Comparison of ENCODE assay signal across 16 cellular contexts in genomic region chr11:45314900-45315299, GRCh38. TPM values are rescaled to one million over a fixed set of nuclear protein-coding genes. Genes with fewer than 3 reads are reported as not detected.
DNase-seq lines count a peak whose midpoint lies in the region; ATAC-seq and TF ChIP-seq lines count a peak whose summit lies in the region.
"Had no signal": no experiment of that assay in that cellular context is flagged by ENCODE, and none has a peak within 500 bp of the region (broad histone marks: within the 10 kb centered on the region; RNA-seq: fewer than 3 reads in every experiment).

No MANE protein-coding gene starts in this region.

- H3K4me2 ChIP-seq in HCT116 (ENCODE audit: low read length) (no peak overlapping the region), PC-3 (ENCODE audit: low read length) (no peak overlapping the region)

- TF ChIP-seq RAD21 in HCT116 (IDR thresholded peaks at IDR 0.05; ENCODE audit: low read depth): no peak

- RAD21 ChIA-PET in HCT116 (lab: Charles Lee; ENCODE audit: low non-redundant PET in 1 of 2, low total read pairs in 2 of 2, uncharacterized antibody in 2 of 2, unreplicated experiment in 2 of 2): no interaction called here

- intact Hi-C loops in HCT116 (cut with micrococcal nuclease) (no loop called here), PC-3 (cut with micrococcal nuclease) (no loop called here)

- TF ChIP-seq POLR2A in HCT116 (IDR thresholded peaks at IDR 0.05; ENCODE audit: borderline replicate concordance, extremely low read depth, insufficient read depth, insufficient read length): no peak

- 0 out of 6 replicates have a peak, but pooled peaks of 2 of the 3 experiments have one; percentile 3 to 22 for TF ChIP-seq CTCF in HCT116 (IDR thresholded peaks at IDR 0.05 in 2 of 3, conservative IDR thresholded peaks at IDR 0.05 in 1 of 3; ENCODE audit: borderline replicate concordance in 1 of 3, insufficient read depth in 1 of 3, low read depth in 2 of 3, low read length in 2 of 3)
- TF ChIP-seq CTCF in PC-3 (conservative IDR thresholded peaks at IDR 0.05; ENCODE audit: low read depth, low read length): no peak

- BruUV-seq in HCT116 (replicated peaks; lab: Mats Ljungman, UMichigan) (no TSS peak), PC-3 (replicated peaks; lab: Mats Ljungman, UMichigan) (no TSS peak)

- DNase-seq in H7 (peak; percentile 41), HCT116 (ENCODE audit: low read depth, low spot score) (no peak), ecto neural progenitor cell (ENCODE audit: low spot score) (peak; percentile 16), HuH-7 (ENCODE audit: low spot score) (no peak), PC-3 (no peak), iPS-NIHi7 (ENCODE audit: extremely low spot score) (no peak)
- DNase-seq in stimulated activated CD8-positive, alpha-beta memory T cell treated with anti-CD3 and anti-CD28 coated beads, Interleukin-4, amount 100 ng/mL, for 48 hours: peak; percentile 5
- DNase-seq: C1 segment of cervical spinal cord; Calu3; CD4-positive, alpha-beta memory T cell; COR-L47; DND-41; GOT3 had no signal

- H3K9ac ChIP-seq in HCT116 (ENCODE audit: low read length) (no peak overlapping the region), PC-3 (ENCODE audit: low read length) (no peak overlapping the region)

- H3K27ac ChIP-seq in HCT116 (ENCODE audit: low read depth, low read length) (no peak overlapping the region), PC-3 (ENCODE audit: low read length) (no peak overlapping the region)

- H4K20me1 ChIP-seq in HCT116 (ENCODE audit: insufficient read depth) (no peaks in the 10 kb centered on the region), PC-3 (ENCODE audit: low read length) (no peaks in the 10 kb centered on the region)

- H3K36me3 ChIP-seq in H7 (replicated peaks; ENCODE audit: control insufficient read depth, insufficient read depth, low read length) (no peaks in the 10 kb centered on the region), HCT116 (ENCODE audit: control insufficient read depth in 1 of 2, insufficient read depth in 2 of 2, low read length in 2 of 2) (no peaks in the 10 kb centered on the region), PC-3 (ENCODE audit: low read depth, low read length) (no peaks in the 10 kb centered on the region)
- H3K36me3 ChIP-seq: HAP-1 had no signal

- no peaks in the 10 kb centered on the region for H3F3A ChIP-seq in PC-3 (ENCODE audit: low read length, unreplicated experiment)

- ATAC-seq in HCT116 (peak; percentile 62; the same call in 1 of the 2 replicates), PC-3 (no peak), GM19035 (IDR thresholded peaks at IDR 0.05; ENCODE audit: unreplicated experiment) (no peak)

- H3K4me1 ChIP-seq in HCT116 (ENCODE audit: control insufficient read depth in 1 of 2, insufficient read depth in 2 of 2, low read length in 2 of 2): peaks cover 0 to 4% of the 10 kb centered on the region in 2 experiments; a peak in 1 of 4 replicates
- H3K4me1 ChIP-seq in PC-3 (ENCODE audit: insufficient read depth, low read length): no peaks in the 10 kb centered on the region
- H3K4me1 ChIP-seq: HAP-1 had no signal

- POLR2A ChIA-PET in HCT116 (lab: Charles Lee): no interaction called here
- POLR2A ChIA-PET in PC-3 (lab: Charles Lee; ENCODE audit: unreplicated experiment): no interaction called here

- CTCF ChIA-PET in HCT116 (lab: Charles Lee): interaction anchor here (1.1 kb wide), 1 partner anchor 63 kb away, joined by 3 read pairs; no protein-coding TSS in a partner anchor
- CTCF ChIA-PET in PC-3 (lab: Charles Lee): no interaction called here

- no peak overlapping the region for H2AFZ ChIP-seq in HCT116 (ENCODE audit: low read depth, low read length, poor library complexity, severe bottlenecking)
- H2AFZ ChIP-seq in PC-3 (ENCODE audit: low read length): no peak overlapping the region

- no peaks in the 10 kb centered on the region for H3K9me3 ChIP-seq in HCT116 (ENCODE audit: control insufficient read depth in 1 of 2, insufficient read depth in 1 of 2, low read depth in 1 of 2, low read length in 2 of 2)
- no peaks in the 10 kb centered on the region for H3K9me3 ChIP-seq in PC-3 (ENCODE audit: low read length)
- H3K9me3 ChIP-seq: HAP-1 had no signal

- no peaks in the 10 kb centered on the region for H3K79me2 ChIP-seq in HCT116 (ENCODE audit: insufficient read depth, low read length)
- no peaks in the 10 kb centered on the region for H3K79me2 ChIP-seq in PC-3 (ENCODE audit: low read length)

- no peak overlapping the region for H3K4me3 ChIP-seq in H7 (ENCODE audit: insufficient read depth, low read depth, low read length)
- H3K4me3 ChIP-seq in HCT116 (replicated peaks in 1 of 2; ENCODE audit: low read depth in 1 of 2, low read length in 2 of 2): no peak overlapping the region
- no peak overlapping the region for H3K4me3 ChIP-seq in PC-3 (ENCODE audit: low read length)
- H3K4me3 ChIP-seq: HAP-1 had no signal

- H3K9me2 ChIP-seq in HCT116 (ENCODE audit: insufficient read depth) (no peaks in the 10 kb centered on the region; the same call in 1 of the 2 replicates), PC-3 (replicated peaks; ENCODE audit: low read length) (no peaks in the 10 kb centered on the region)

- H3K27me3 ChIP-seq in H7 (ENCODE audit: control insufficient read depth, insufficient read depth, low read length): no peaks in the 10 kb centered on the region; the same call in 1 of the 2 replicates
- H3K27me3 ChIP-seq in HCT116 (ENCODE audit: insufficient read depth, low read length): peaks cover 23% of the 10 kb centered on the region
- peaks cover 41% of the 10 kb centered on the region for H3K27me3 ChIP-seq in PC-3 (ENCODE audit: low read length)

TF ChIP-seq in HCT116, 20 proteins besides CTCF, POLR2A, EP300 and RAD21:
- TF ChIP-seq SP1 (IDR thresholded peaks at IDR 0.05; ENCODE audit: low read depth) (no peak), EZH2 (IDR thresholded peaks at IDR 0.05) (no peak), JUND (IDR thresholded peaks at IDR 0.05) (no peak)

RNA-seq across cellular contexts. Expression of gene SYT13, which starts 28.8 kb away (rescaled TPM):
- total RNA-seq in H7 (2014; rRNA removed; shearing (Covaris generic)): 6.1 and 9.6 TPM in 2 replicates
- 1.4 TPM for total RNA-seq in HCT116 (2021; ENCODE audit: unreplicated experiment)
- polyA plus RNA-seq in HCT116 (2012): 1.2 and 1.4 TPM in 2 replicates
- total RNA-seq in PC-3 (2014; rRNA removed): not detected in 2 replicates
- total RNA-seq: CD4-positive, alpha-beta memory T cell had no signal
- polyA plus RNA-seq: BJ; CD4-positive, alpha-beta memory T cell had no signal

Comparison
In these comparisons a context has a peak if more than half of its experiments do, and no peak if none do; other contexts are left out.
1. DNase-seq: peak in H7 (single experiment), ecto neural progenitor cell (single experiment) and stimulated activated CD8-positive, alpha-beta memory T cell treated with anti-CD3 and anti-CD28 coated beads, Interleukin-4, amount 100 ng/mL, for 48 hours (single experiment); none in HCT116 (single experiment), HuH-7 (single experiment), PC-3 (single experiment) and iPS-NIHi7 (single experiment).